Comparison of ENCODE assay signal across 8 cellular contexts in genomic region chr14:52068741-52069616, GRCh38. TPM values are rescaled to one million over a fixed set of nuclear protein-coding genes. Genes with fewer than 3 reads are reported as not detected.
DNase-seq lines count a peak whose midpoint lies in the region; ATAC-seq and TF ChIP-seq lines count a peak whose summit lies in the region.

Gene NID2, minus strand, starts transcription at chr14:52069059. Its CDS starts 65 bp downstream, at chr14:52068994.

- in situ Hi-C loops in GM13977 (cut with MboI; ENCODE audit: low pct_unique_long_range_greater_than_20kb, low sequenced_read_pairs, unreplicated experiment) = no loop called here

- H3K4me3 Mint-ChIP-seq in osteocyte (ENCODE audit: unreplicated experiment) = peak within 1 kb of the TSS; percentile 86

- no peaks in the 10 kb centered on the region for H3K27me3 Mint-ChIP-seq in osteocyte (ENCODE audit: unreplicated experiment)

- H3K9me3 ChIP-seq in OCI-LY3 (ENCODE audit: insufficient read depth, low read length) = no peaks in the 10 kb centered on the region
- no peaks in the 10 kb centered on the region for H3K9me3 ChIP-seq in heart left ventricle

- H3K27ac Mint-ChIP-seq in osteocyte (ENCODE audit: unreplicated experiment) = peak within 1 kb of the TSS; percentile 92

- H3K9ac ChIP-seq in OCI-LY3 (ENCODE audit: low read length) = peak within 1 kb of the TSS; percentile 31

- DNase-seq in GM13977 (ENCODE audit: low spot score) (peak; percentile 76), heart left ventricle (peak; percentile 91 to 95 (median 93)), osteocyte (ENCODE audit: extremely low spot score, unreplicated experiment) (peak; percentile 97), UCSD-AML1 (lab: John Stamatoyannopoulos, UW; ENCODE audit: unreplicated experiment) (no peak)

- H2AFZ ChIP-seq in OCI-LY3 (ENCODE audit: low read depth, low read length) = no peak within 1 kb of the TSS; the same call in 1 of the 2 replicates

- no peaks in the 10 kb centered on the region for H3K9me3 Mint-ChIP-seq in osteocyte (ENCODE audit: unreplicated experiment)

- H3K4me3 ChIP-seq in OCI-LY3 (ENCODE audit: low read length) (peak within 1 kb of the TSS; percentile 80), heart left ventricle (peak within 1 kb of the TSS; percentile 64 to 89 (median 74)), urinary bladder (ENCODE audit: low read depth, low read length) (peak within 1 kb of the TSS; percentile 66)

- peaks cover 8% of the 10 kb centered on the region for H3K36me3 Mint-ChIP-seq in osteocyte (ENCODE audit: unreplicated experiment)

- peaks cover 59% of the 10 kb centered on the region for H3K4me1 Mint-ChIP-seq in osteocyte (ENCODE audit: unreplicated experiment)

- H3K4me1 ChIP-seq in OCI-LY3 (ENCODE audit: low read length) = peaks cover 26% of the 10 kb centered on the region
- peaks cover 0 to 59% (median 31%) of the 10 kb centered on the region in 12 donors for H3K4me1 ChIP-seq in heart left ventricle
- H3K4me1 ChIP-seq in urinary bladder (ENCODE audit: insufficient read depth) = no peaks in the 10 kb centered on the region

- no peaks in the 10 kb centered on the region for H3K36me3 ChIP-seq in OCI-LY3 (replicated peaks; ENCODE audit: low read depth, low read length)
- H3K36me3 ChIP-seq in heart left ventricle = peaks cover 0 to 10% (median 0%) of the 10 kb centered on the region in 9 donors
- no peaks in the 10 kb centered on the region for H3K36me3 ChIP-seq in urinary bladder (ENCODE audit: insufficient read depth)

- TF ChIP-seq POLR2A in heart left ventricle (IDR thresholded peaks at IDR 0.05) = peak; percentile 5 to 91

- ATAC-seq in heart left ventricle (peak; percentile 91 to 94 (median 92)), HG03342 (IDR thresholded peaks at IDR 0.05; ENCODE audit: unreplicated experiment) (no peak)

- 0 to 1% (median 1%) methylated on average over 66 to 75 of the region's 75 CpGs for WGBS in adipose tissue, 3 donors
- WGBS in heart left ventricle, 4 donors = 0% methylated on average over 24 to 75 of the region's 75 CpGs
- WGBS in urinary bladder = under 1% methylated on average over 75 of the region's 75 CpGs

- H3K79me2 ChIP-seq in OCI-LY3 (ENCODE audit: low read length) = no peaks in the 10 kb centered on the region

- intact Hi-C loops in heart left ventricle (cut with DNase I) = loop anchor here in 9 of 10 donors (2.0 to 10.0 kb wide), 13 partner anchors 22 to 636 kb away; partner anchors contain the start of gene PSMC6 (in 1 of the 9)

- no peak within 1 kb of the TSS for H3K27ac ChIP-seq in OCI-LY3 (ENCODE audit: low read length)
- H3K27ac ChIP-seq in adipose tissue (ENCODE audit: low read depth, low read length) = no peak within 1 kb of the TSS
- peak within 1 kb of the TSS; percentile 51 to 97 (median 89) for H3K27ac ChIP-seq in heart left ventricle
- H3K27ac ChIP-seq in urinary bladder (ENCODE audit: low read depth) = peak within 1 kb of the TSS; percentile 79

- TF ChIP-seq CTCF in GM13977 (IDR thresholded peaks at IDR 0.05; ENCODE audit: extremely low read depth, insufficient read depth, missing control alignments) (no peak), OCI-LY3 (IDR thresholded peaks at IDR 0.05; ENCODE audit: low read depth, low read length) (no peak), heart left ventricle (IDR thresholded peaks at IDR 0.05) (peak in 3 of 12 donors; percentile 6 to 32 (median 19)), osteocyte (IDR thresholded peaks at IDR 0.05) (no peak)

- H3K27me3 ChIP-seq in OCI-LY3 (ENCODE audit: low read depth, low read length) (peaks cover 60% of the 10 kb centered on the region), heart left ventricle (peaks cover 0 to 45% (median 0%) of the 10 kb centered on the region in 9 donors)

- no peaks in the 10 kb centered on the region for H4K20me1 ChIP-seq in OCI-LY3 (ENCODE audit: insufficient read depth, low read length)

- H3K4me2 ChIP-seq in OCI-LY3 (ENCODE audit: low read length) = peak within 1 kb of the TSS; percentile 83

RNA-seq across cellular contexts. Expression of gene NID2, which starts in this region (rescaled TPM):
- polyA plus RNA-seq in adipose tissue (10 to 100 TPM in 2 of 3 donors, 1 to 10 TPM in 1; 4.0 to 25.9 (median 21.7) TPM), heart left ventricle (10 to 100 TPM; 17.3 to 18.8 TPM), urinary bladder (12.5 TPM)
- total RNA-seq in heart left ventricle (10 to 100 TPM; 32.0 to 77.4 (median 40.9) TPM), osteocyte (58.5 and 62.9 TPM in 2 replicates), urinary bladder (102 TPM)

Comparison
In these comparisons a context has a peak if more than half of its experiments do, and no peak if none do; other contexts are left out.
1. H3K27ac ChIP-seq: peak in heart left ventricle (12 of 12) and urinary bladder (single experiment); none in OCI-LY3 (single experiment) and adipose tissue (single experiment).
2. Peak in every context shown above with its lines, with median percentiles within 50 percentile points of each other: H3K4me3 ChIP-seq.